ENCODE assay signal across 10 cellular contexts in genomic region chr1:29639741-29640427, GRCh38.
DNase-seq lines count a peak whose midpoint lies in the region; ATAC-seq and TF ChIP-seq lines count a peak whose summit lies in the region.
"Had no signal": no experiment of that assay in that cellular context is flagged by ENCODE, and none has a peak within 500 bp of the region (broad histone marks: within the 10 kb centered on the region; RNA-seq: fewer than 3 reads in every experiment).

No MANE protein-coding gene starts in this region.

- H3K4me3 ChIP-seq in choroid plexus epithelial cell (ENCODE audit: low read depth, low read length) (no peak overlapping the region), neuronal stem cell (ENCODE audit: low read length in 2 of 2) (no peak overlapping the region), esophagus squamous epithelium (no peak overlapping the region)

- no peak overlapping the region for H3K4ac ChIP-seq in neuronal stem cell (ENCODE audit: low read length)

- TF ChIP-seq POLR2A in esophagus squamous epithelium (IDR thresholded peaks at IDR 0.05): no peak

- H3K9me3 ChIP-seq in neuronal stem cell (replicated peaks in 1 of 2; ENCODE audit: control insufficient read depth in 2 of 2, insufficient read depth in 1 of 2, low read depth in 1 of 2, low read length in 2 of 2) (no peaks in the 10 kb centered on the region), esophagus squamous epithelium (no peaks in the 10 kb centered on the region)

- H2AFZ ChIP-seq in neuronal stem cell (ENCODE audit: low read length): no peak overlapping the region

- no peak overlapping the region for H3K23ac ChIP-seq in neuronal stem cell (ENCODE audit: low read depth, low read length, poor library complexity)

- TF ChIP-seq CTCF in choroid plexus epithelial cell (conservative IDR thresholded peaks at IDR 0.05; ENCODE audit: low read depth, low read length): no peak
- no peak for TF ChIP-seq CTCF in esophagus squamous epithelium (IDR thresholded peaks at IDR 0.05)

- H2AK5ac ChIP-seq in neuronal stem cell (ENCODE audit: low read depth, low read length): no peak overlapping the region

- H3K36me3 ChIP-seq in neuronal stem cell (replicated peaks in 1 of 2; ENCODE audit: control insufficient read depth in 2 of 2, insufficient read depth in 2 of 2, low read length in 2 of 2): no peaks in the 10 kb centered on the region
- no peaks in the 10 kb centered on the region for H3K36me3 ChIP-seq in esophagus squamous epithelium

- H3K4me1 ChIP-seq in neuronal stem cell (ENCODE audit: control insufficient read depth in 2 of 2, insufficient read depth in 1 of 2, low read depth in 1 of 2, low read length in 2 of 2) (no peaks in the 10 kb centered on the region), esophagus squamous epithelium (no peaks in the 10 kb centered on the region)

- intact Hi-C loops in esophagus squamous epithelium (cut with DNase I): no loop called here

- peak overlapping the region; percentile 18 for H3K18ac ChIP-seq in neuronal stem cell (ENCODE audit: low read length)

- peak; percentile 8 for DNase-seq in COLO829 (ENCODE audit: low spot score)
- peak; percentile 98 for DNase-seq in HT1080 (ENCODE audit: low read depth)
- peak; percentile 54 for DNase-seq in choroid plexus epithelial cell (ENCODE audit: low read depth)
- DNase-seq in neuronal stem cell (ENCODE audit: low spot score): no peak
- DNase-seq in esophagus squamous epithelium (lab: John Stamatoyannopoulos, UW): no peak
- DNase-seq in substantia nigra (lab: John Stamatoyannopoulos, UW): no peak
- no peak for DNase-seq in NAMALWA (ENCODE audit: low spot score)
- DNase-seq: stimulated activated CD4-positive, alpha-beta T cell treated with anti-CD3 and anti-CD28 coated beads, Interleukin-15, amount 100 ng/mL, for 24 hours; stimulated activated naive CD8-positive, alpha-beta T cell treated with anti-CD3 and anti-CD28 coated beads, Interleukin-15, Interleukin-2, amounts not matched to agents 100 U/mL and 50 U/mL, for 24 hours had no signal

- H2BK5ac ChIP-seq in neuronal stem cell (ENCODE audit: low read length): no peak overlapping the region

- no peak overlapping the region for H4K91ac ChIP-seq in neuronal stem cell (ENCODE audit: low read depth, low read length, poor library complexity)

- no peak overlapping the region for H4K8ac ChIP-seq in neuronal stem cell (ENCODE audit: low read depth, low read length)

- ATAC-seq in HG03439 (IDR thresholded peaks at IDR 0.05; ENCODE audit: unreplicated experiment): no peak
- ATAC-seq: stimulated activated naive CD8-positive, alpha-beta T cell treated with anti-CD3 and anti-CD28 coated beads, Interleukin-15, Interleukin-2, amounts not matched to agents 100 U/mL and 50 U/mL, for 24 hours had no signal

- H2BK120ac ChIP-seq in neuronal stem cell (ENCODE audit: low read depth, low read length): no peak overlapping the region

- H3K9ac ChIP-seq in neuronal stem cell (ENCODE audit: low read depth, low read length, poor library complexity): no peak overlapping the region

- no peak overlapping the region for H3K14ac ChIP-seq in neuronal stem cell (ENCODE audit: low read length)

- WGBS in neuronal stem cell (ENCODE audit: extremely low coverage in 2 of 2, insufficient read length in 2 of 2, insufficient replicate concordance in 1 of 2), 2 donors: no CpG with 5 or more reads among the region's 15 CpGs
- whole genome bisulfite sequencing in esophagus squamous epithelium, 2 donors: 71 to 93% methylated on average over 8 to 15 of the region's 15 CpGs

- H3K4me2 ChIP-seq in neuronal stem cell (ENCODE audit: insufficient read depth, low read length, poor library complexity, severe bottlenecking): no peak overlapping the region

- H3K27ac ChIP-seq in neuronal stem cell (replicated peaks; ENCODE audit: low read length): no peak overlapping the region
- H3K27ac ChIP-seq in esophagus squamous epithelium: no peak overlapping the region
- H3K27ac ChIP-seq in substantia nigra (ENCODE audit: low read depth, low read length, poor library complexity, severe bottlenecking): no peak overlapping the region

- H2BK12ac ChIP-seq in neuronal stem cell (ENCODE audit: low read length): no peak overlapping the region

- no peak overlapping the region for H2BK15ac ChIP-seq in neuronal stem cell (ENCODE audit: low read length)

- H3K27me3 ChIP-seq in neuronal stem cell (ENCODE audit: control insufficient read depth in 3 of 3, insufficient read depth in 3 of 3, low read depth in 1 of 3, low read length in 3 of 3) (no peaks in the 10 kb centered on the region), esophagus squamous epithelium (peaks cover 0 to 17% (median 0%) of the 10 kb centered on the region in 4 donors)

- no peaks in the 10 kb centered on the region for H3K79me1 ChIP-seq in neuronal stem cell (ENCODE audit: low read depth, low read length)

Comparison
In these comparisons a context has a peak if more than half of its experiments do, and no peak if none do; other contexts are left out.
1. DNase-seq: peak in COLO829 (single experiment), HT1080 (single experiment) and choroid plexus epithelial cell (single experiment); none in neuronal stem cell (single experiment), esophagus squamous epithelium (single experiment), substantia nigra (0 of 49) and NAMALWA (single experiment).